1 cellular context compared by ENCODE assay signal in the genomic region with DNA sequence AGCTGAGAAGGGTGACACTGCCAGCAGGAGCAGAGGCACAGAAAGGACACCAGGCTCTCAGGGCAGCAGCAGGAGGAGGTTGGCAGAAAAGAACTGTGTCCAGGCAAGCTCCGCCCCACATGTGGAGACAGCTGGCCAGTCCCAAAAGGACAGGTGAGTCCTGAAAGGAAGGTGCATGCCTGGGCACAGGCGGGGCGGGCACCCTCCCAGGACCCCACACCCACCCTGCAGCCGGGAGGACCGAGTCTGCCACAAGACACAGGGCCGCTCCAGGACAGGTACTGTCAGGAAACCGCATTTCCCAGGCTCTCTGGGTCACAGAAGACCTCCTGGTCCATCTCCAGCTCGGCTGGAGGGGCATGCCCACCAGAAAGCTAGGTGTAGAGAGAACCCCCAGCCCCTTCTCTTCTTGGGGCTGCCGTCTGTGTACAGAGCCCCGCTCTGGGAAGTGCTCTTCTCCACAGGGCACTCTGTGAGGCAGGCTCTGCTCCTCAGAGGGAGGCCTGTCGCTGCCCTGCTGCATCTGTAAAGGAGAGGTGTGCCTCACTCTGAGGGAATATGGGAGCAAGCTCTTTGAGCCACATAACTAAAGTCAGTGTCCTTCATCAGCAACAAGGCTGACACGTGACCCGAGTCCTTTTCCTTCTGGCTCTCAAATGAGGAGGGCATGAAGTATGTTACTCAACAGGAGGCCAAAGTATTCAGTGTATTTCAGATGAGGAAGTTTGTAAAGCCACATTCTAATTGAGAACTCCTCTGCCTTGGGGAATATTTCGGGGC.
TF ChIP-seq lines count a peak whose summit lies in the region.

No MANE protein-coding gene starts in this region.

TF ChIP-seq in K562, 482 proteins besides CTCF, POLR2A, EP300 and RAD21 (continued from another document and continues in another):
- TF ChIP-seq ZNF318 (IDR thresholded peaks at IDR 0.05; ENCODE audit: borderline replicate concordance in 1 of 2, low read depth in 1 of 2) (no peak), HCFC1 (IDR thresholded peaks at IDR 0.05; ENCODE audit: low read depth, low read length) (no peak), PPARD (CRISPR knock-in tag; IDR thresholded peaks at IDR 0.05) (no peak), CBFA2T3 (IDR thresholded peaks at IDR 0.05) (no peak), TBP (optimal IDR thresholded peaks at IDR 0.05; ENCODE audit: low read depth, low read length) (no peak), SP2 (IDR thresholded peaks at IDR 0.05; ENCODE audit: extremely low read depth, low read depth, low read length, poor library complexity, severe bottlenecking) (no peak), NR2C1 (IDR thresholded peaks at IDR 0.05) (no peak), NR2C1 (tag; IDR thresholded peaks at IDR 0.05) (no peak), GABPB2 (CRISPR knock-in tag; conservative IDR thresholded peaks at IDR 0.05) (no peak), KLF10 (CRISPR knock-in tag; IDR thresholded peaks at IDR 0.05) (no peak), HBP1 (CRISPR knock-in tag; IDR thresholded peaks at IDR 0.05) (no peak), TFAM (CRISPR knock-in tag; conservative IDR thresholded peaks at IDR 0.05) (no peak), SUPT5H (IDR thresholded peaks at IDR 0.05) (no peak), GTF2E2 (tag; IDR thresholded peaks at IDR 0.05) (no peak), SRSF9 (IDR thresholded peaks at IDR 0.05; ENCODE audit: borderline replicate concordance, low read depth, low read length) (no peak), NUFIP1 (IDR thresholded peaks at IDR 0.05; ENCODE audit: partially characterized antibody) (no peak), ARID3B (CRISPR knock-in tag; IDR thresholded peaks at IDR 0.05; ENCODE audit: borderline replicate concordance) (peak; percentile 35; the same call in 1 of the 2 replicates), KLF13 (tag; IDR thresholded peaks at IDR 0.05; ENCODE audit: borderline replicate concordance, low read depth) (no peak), RFX1 (IDR thresholded peaks at IDR 0.05) (no peak), HDGF (IDR thresholded peaks at IDR 0.05) (no peak), USF2 (CRISPR knock-in tag; IDR thresholded peaks at IDR 0.05) (peak; percentile 70), SAFB2 (IDR thresholded peaks at IDR 0.05; ENCODE audit: borderline replicate concordance, low read depth, low read length, severe bottlenecking) (no peak), SMARCC2 (IDR thresholded peaks at IDR 0.05; ENCODE audit: low read depth) (no peak), BRF2 (IDR thresholded peaks at IDR 0.05; ENCODE audit: borderline replicate concordance, insufficient read depth, insufficient read length) (no peak), IRF2 (CRISPR knock-in tag; IDR thresholded peaks at IDR 0.05) (peak; percentile 85; the same call in 1 of the 2 replicates), NFE2L1 (tag; IDR thresholded peaks at IDR 0.05; ENCODE audit: borderline replicate concordance, low read depth) (no peak), EZH2 (IDR thresholded peaks at IDR 0.05; ENCODE audit: borderline replicate concordance, low read depth, low read length) (0 out of 2 replicates have a peak, but pooled peaks have one; percentile 61), CBFA2T2 (conservative IDR thresholded peaks at IDR 0.05) (no peak), TSC22D4 (tag; IDR thresholded peaks at IDR 0.05) (no peak), ZBTB1 (CRISPR knock-in tag; IDR thresholded peaks at IDR 0.05; ENCODE audit: borderline replicate concordance, low read depth) (0 out of 2 replicates have a peak, but pooled peaks have one; percentile 44), HDAC1 (IDR thresholded peaks at IDR 0.05) (no peak), IRF9 (tag; IDR thresholded peaks at IDR 0.05) (no peak)
- TF ChIP-seq, protein P1, sequence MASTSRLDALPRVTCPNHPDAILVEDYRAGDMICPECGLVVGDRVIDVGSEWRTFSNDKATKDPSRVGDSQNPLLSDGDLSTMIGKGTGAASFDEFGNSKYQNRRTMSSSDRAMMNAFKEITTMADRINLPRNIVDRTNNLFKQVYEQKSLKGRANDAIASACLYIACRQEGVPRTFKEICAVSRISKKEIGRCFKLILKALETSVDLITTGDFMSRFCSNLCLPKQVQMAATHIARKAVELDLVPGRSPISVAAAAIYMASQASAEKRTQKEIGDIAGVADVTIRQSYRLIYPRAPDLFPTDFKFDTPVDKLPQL (IDR thresholded peaks at IDR 0.05; ENCODE audit: extremely low read depth, insufficient read length) = no peak
- TF ChIP-seq, protein P2, sequence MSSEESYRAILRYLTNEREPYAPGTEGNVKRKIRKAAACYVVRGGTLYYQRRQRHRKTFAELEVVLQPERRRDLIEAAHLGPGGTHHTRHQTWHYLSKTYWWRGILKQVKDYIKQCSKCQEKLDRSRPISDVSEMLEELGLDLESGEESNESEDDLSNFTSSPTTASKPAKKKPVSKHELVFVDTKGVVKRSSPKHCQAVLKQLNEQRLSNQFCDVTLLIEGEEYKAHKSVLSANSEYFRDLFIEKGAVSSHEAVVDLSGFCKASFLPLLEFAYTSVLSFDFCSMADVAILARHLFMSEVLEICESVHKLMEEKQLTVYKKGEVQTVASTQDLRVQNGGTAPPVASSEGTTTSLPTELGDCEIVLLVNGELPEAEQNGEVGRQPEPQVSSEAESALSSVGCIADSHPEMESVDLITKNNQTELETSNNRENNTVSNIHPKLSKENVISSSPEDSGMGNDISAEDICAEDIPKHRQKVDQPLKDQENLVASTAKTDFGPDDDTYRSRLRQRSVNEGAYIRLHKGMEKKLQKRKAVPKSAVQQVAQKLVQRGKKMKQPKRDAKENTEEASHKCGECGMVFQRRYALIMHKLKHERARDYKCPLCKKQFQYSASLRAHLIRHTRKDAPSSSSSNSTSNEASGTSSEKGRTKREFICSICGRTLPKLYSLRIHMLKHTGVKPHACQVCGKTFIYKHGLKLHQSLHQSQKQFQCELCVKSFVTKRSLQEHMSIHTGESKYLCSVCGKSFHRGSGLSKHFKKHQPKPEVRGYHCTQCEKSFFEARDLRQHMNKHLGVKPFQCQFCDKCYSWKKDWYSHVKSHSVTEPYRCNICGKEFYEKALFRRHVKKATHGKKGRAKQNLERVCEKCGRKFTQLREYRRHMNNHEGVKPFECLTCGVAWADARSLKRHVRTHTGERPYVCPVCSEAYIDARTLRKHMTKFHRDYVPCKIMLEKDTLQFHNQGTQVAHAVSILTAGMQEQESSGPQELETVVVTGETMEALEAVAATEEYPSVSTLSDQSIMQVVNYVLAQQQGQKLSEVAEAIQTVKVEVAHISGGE (CRISPR knock-in tag; IDR thresholded peaks at IDR 0.05) = 0 out of 6 replicates have a peak, but pooled peaks of 1 of the 3 experiments have one; percentile 31
- TF ChIP-seq, protein P3, sequence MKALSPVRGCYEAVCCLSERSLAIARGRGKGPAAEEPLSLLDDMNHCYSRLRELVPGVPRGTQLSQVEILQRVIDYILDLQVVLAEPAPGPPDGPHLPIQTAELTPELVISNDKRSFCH (CRISPR knock-in tag; IDR thresholded peaks at IDR 0.05) = no peak
- TF ChIP-seq, protein P3 (tag; IDR thresholded peaks at IDR 0.05) = peak; percentile 11; the same call in 1 of the 2 replicates
